ENCODE assay signal across 21 cellular contexts in the genomic region with DNA sequence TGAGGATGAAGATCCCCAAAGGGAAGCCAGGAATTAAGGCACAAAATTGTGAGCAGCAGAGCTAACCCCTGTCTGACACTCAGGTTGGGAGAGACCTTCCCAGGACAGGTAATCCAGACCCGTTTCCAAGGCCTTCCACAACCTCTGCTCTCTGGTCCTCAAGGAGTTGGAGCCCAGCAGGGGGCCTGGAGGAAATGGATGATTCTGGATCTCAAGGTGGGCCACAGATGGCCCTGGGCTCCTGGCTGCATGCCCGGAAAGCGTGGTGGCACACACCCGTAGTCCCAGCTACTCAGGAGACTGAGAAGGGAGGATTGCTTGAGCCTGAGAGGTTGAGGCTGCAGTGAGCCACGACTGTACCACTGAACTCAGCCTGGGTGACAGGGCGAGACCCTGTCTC. TPM values are rescaled to one million over a fixed set of nuclear protein-coding genes. Genes with fewer than 3 reads are reported as not detected.
DNase-seq lines count a peak whose midpoint lies in the region; ATAC-seq and TF ChIP-seq lines count a peak whose summit lies in the region.
"Had no signal": no experiment of that assay in that cellular context is flagged by ENCODE, and none has a peak within 500 bp of the region (broad histone marks: within the 10 kb centered on the region; RNA-seq: fewer than 3 reads in every experiment).

No MANE protein-coding gene starts in this region.

- H2BK12ac ChIP-seq in neuronal stem cell (ENCODE audit: low read length): no peak overlapping the region

- no peaks in the 10 kb centered on the region for H3K27me3 Mint-ChIP-seq in activated CD4-positive, alpha-beta T cell treated with anti-CD3 and anti-CD28 coated beads, Interleukin-2, amount 10 ng/mL, durations not matched to agents 24 days and 14 days
- H3K27me3 Mint-ChIP-seq in CD8-positive, alpha-beta T cell (ENCODE audit: low read depth): no peaks in the 10 kb centered on the region
- no peaks in the 10 kb centered on the region for H3K27me3 Mint-ChIP-seq in activated naive CD8-positive, alpha-beta T cell treated with anti-CD3 and anti-CD28 coated beads, Interleukin-2, amount 10 ng/mL, durations not matched to agents 7 days and 5 days
- H3K27me3 Mint-ChIP-seq: dendritic cell treated with granulocyte-macrophage colony-stimulating factor and Interleukin-4, amounts not matched to agents 40 ng/mL and 50 ng/mL, for 4 days had no signal

- H3K4me3 Mint-ChIP-seq in activated CD4-positive, alpha-beta T cell treated with anti-CD3 and anti-CD28 coated beads, Interleukin-2, amount 10 ng/mL, durations not matched to agents 24 days and 14 days: no peak overlapping the region
- peak overlapping the region; percentile 15 for H3K4me3 Mint-ChIP-seq in CD8-positive, alpha-beta T cell
- H3K4me3 Mint-ChIP-seq in activated naive CD8-positive, alpha-beta T cell treated with anti-CD3 and anti-CD28 coated beads, Interleukin-2, amount 10 ng/mL, durations not matched to agents 7 days and 5 days: no peak overlapping the region

- H2AK5ac ChIP-seq in neuronal stem cell (ENCODE audit: low read depth, low read length): no peak overlapping the region

- H3K4ac ChIP-seq in neuronal stem cell (ENCODE audit: low read length): no peak overlapping the region

- H3K36me3 Mint-ChIP-seq in activated CD4-positive, alpha-beta T cell treated with anti-CD3 and anti-CD28 coated beads, Interleukin-2, amount 10 ng/mL, durations not matched to agents 24 days and 14 days (ENCODE audit: low read depth): no peaks in the 10 kb centered on the region
- H3K36me3 Mint-ChIP-seq in CD8-positive, alpha-beta T cell: no peaks in the 10 kb centered on the region
- H3K36me3 Mint-ChIP-seq in activated naive CD8-positive, alpha-beta T cell treated with anti-CD3 and anti-CD28 coated beads, Interleukin-2, amount 10 ng/mL, durations not matched to agents 7 days and 5 days: no peaks in the 10 kb centered on the region

- intact Hi-C loops in activated CD4-positive, alpha-beta T cell treated with anti-CD3 and anti-CD28 coated beads, Interleukin-2, amount 10 ng/mL, durations not matched to agents 24 days and 14 days (cut with micrococcal nuclease): no loop called here
- intact Hi-C loops in CD8-positive, alpha-beta T cell (cut with DNase I, micrococcal nuclease): loop anchor here in 1 of 2 experiments (10.0 kb wide), 1 partner anchor 406 kb away; no protein-coding TSS in a partner anchor

- H3K4me1 Mint-ChIP-seq in activated CD4-positive, alpha-beta T cell treated with anti-CD3 and anti-CD28 coated beads, Interleukin-2, amount 10 ng/mL, durations not matched to agents 24 days and 14 days: peaks cover 34% of the 10 kb centered on the region
- H3K4me1 Mint-ChIP-seq in CD8-positive, alpha-beta T cell (ENCODE audit: low read depth): peaks cover 25% of the 10 kb centered on the region
- peaks cover 32% of the 10 kb centered on the region for H3K4me1 Mint-ChIP-seq in activated naive CD8-positive, alpha-beta T cell treated with anti-CD3 and anti-CD28 coated beads, Interleukin-2, amount 10 ng/mL, durations not matched to agents 7 days and 5 days

- H3K27ac Mint-ChIP-seq in activated CD4-positive, alpha-beta T cell treated with anti-CD3 and anti-CD28 coated beads, Interleukin-2, amount 10 ng/mL, durations not matched to agents 24 days and 14 days: peak overlapping the region; percentile 94
- peak overlapping the region; percentile 93 for H3K27ac Mint-ChIP-seq in CD8-positive, alpha-beta T cell
- peak overlapping the region; percentile 97 for H3K27ac Mint-ChIP-seq in activated naive CD8-positive, alpha-beta T cell treated with anti-CD3 and anti-CD28 coated beads, Interleukin-2, amount 10 ng/mL, durations not matched to agents 7 days and 5 days
- H3K27ac Mint-ChIP-seq: dendritic cell treated with granulocyte-macrophage colony-stimulating factor and Interleukin-4, amounts not matched to agents 40 ng/mL and 50 ng/mL, for 4 days had no signal

- no peaks in the 10 kb centered on the region for H3K27me3 ChIP-seq in CD8-positive, alpha-beta T cell (ENCODE audit: insufficient read depth, low read length)
- no peaks in the 10 kb centered on the region for H3K27me3 ChIP-seq in neuronal stem cell (ENCODE audit: control insufficient read depth in 3 of 3, insufficient read depth in 3 of 3, low read depth in 1 of 3, low read length in 3 of 3)
- H3K27me3 ChIP-seq: cardiac muscle cell, gastroesophageal sphincter, SJCRH30, upper lobe of left lung had no signal

- H3K9me3 ChIP-seq in CD8-positive, alpha-beta T cell (ENCODE audit: low read length): no peaks in the 10 kb centered on the region
- no peaks in the 10 kb centered on the region for H3K9me3 ChIP-seq in neuronal stem cell (replicated peaks in 1 of 2; ENCODE audit: control insufficient read depth in 2 of 2, insufficient read depth in 1 of 2, low read depth in 1 of 2, low read length in 2 of 2)
- H3K9me3 ChIP-seq: A549, gastroesophageal sphincter, mucosa of descending colon, neutrophil, SJCRH30, upper lobe of left lung had no signal

- no peak overlapping the region for H3K18ac ChIP-seq in neuronal stem cell (ENCODE audit: low read length)

- no peak overlapping the region for H3K9ac ChIP-seq in neuronal stem cell (ENCODE audit: low read depth, low read length, poor library complexity)

- H3K36me3 ChIP-seq in CD8-positive, alpha-beta T cell (ENCODE audit: insufficient read depth, low read length): no peaks in the 10 kb centered on the region
- peaks cover 0 to 2% of the 10 kb centered on the region in 2 donors for H3K36me3 ChIP-seq in neuronal stem cell (replicated peaks in 1 of 2; ENCODE audit: control insufficient read depth in 2 of 2, insufficient read depth in 2 of 2, low read length in 2 of 2)
- H3K36me3 ChIP-seq: cardiac muscle cell, SJCRH30 had no signal

- CTCF ChIA-PET in CD8-positive, alpha-beta T cell (lab: Charles Lee): no interaction called here

- H4K8ac ChIP-seq in neuronal stem cell (ENCODE audit: low read depth, low read length): no peak overlapping the region

- H2AFZ ChIP-seq in neuronal stem cell (ENCODE audit: low read length): no peak overlapping the region

- no CpG with 5 or more reads among the region's 6 CpGs for WGBS in neuronal stem cell (ENCODE audit: extremely low coverage in 2 of 2, insufficient read length in 2 of 2, insufficient replicate concordance in 1 of 2), 2 donors

- POLR2A ChIA-PET in CD8-positive, alpha-beta T cell (lab: Charles Lee): interaction anchor here (1.1 kb wide), 1 partner anchor 79 kb away, joined by 3 read pairs; a partner anchor contains a TSS
- POLR2A ChIA-PET in activated naive CD8-positive, alpha-beta T cell treated with anti-CD3 and anti-CD28 coated beads, Interleukin-2, amount 10 ng/mL, durations not matched to agents 7 days and 5 days (lab: Charles Lee): interaction anchor here (1.1 to 1.2 kb wide), 2 partner anchors 11 to 223 kb away, joined by 3 to 4 read pairs; no protein-coding TSS in a partner anchor

- H3K9me3 Mint-ChIP-seq in activated CD4-positive, alpha-beta T cell treated with anti-CD3 and anti-CD28 coated beads, Interleukin-2, amount 10 ng/mL, durations not matched to agents 24 days and 14 days: no peaks in the 10 kb centered on the region
- no peaks in the 10 kb centered on the region for H3K9me3 Mint-ChIP-seq in CD8-positive, alpha-beta T cell
- H3K9me3 Mint-ChIP-seq in activated naive CD8-positive, alpha-beta T cell treated with anti-CD3 and anti-CD28 coated beads, Interleukin-2, amount 10 ng/mL, durations not matched to agents 7 days and 5 days: no peaks in the 10 kb centered on the region
- H3K9me3 Mint-ChIP-seq: dendritic cell treated with granulocyte-macrophage colony-stimulating factor and Interleukin-4, amounts not matched to agents 40 ng/mL and 50 ng/mL, for 4 days had no signal

- no peak for TF ChIP-seq CTCF in CD8-positive, alpha-beta T cell (IDR thresholded peaks at IDR 0.05)

- H4K91ac ChIP-seq in neuronal stem cell (ENCODE audit: low read depth, low read length, poor library complexity): peak overlapping the region; percentile 53

- no peak overlapping the region for H3K4me3 ChIP-seq in CD8-positive, alpha-beta T cell (ENCODE audit: low read depth, low read length)
- H3K4me3 ChIP-seq in neuronal stem cell (ENCODE audit: low read length in 2 of 2): no peak overlapping the region
- H3K4me3 ChIP-seq: A549, cardiac muscle cell, mucosa of descending colon, SJCRH30 had no signal

- peaks cover 2% of the 10 kb centered on the region for H3K79me1 ChIP-seq in neuronal stem cell (ENCODE audit: low read depth, low read length)

- H2BK5ac ChIP-seq in neuronal stem cell (ENCODE audit: low read length): no peak overlapping the region

- H3K14ac ChIP-seq in neuronal stem cell (ENCODE audit: low read length): no peak overlapping the region

- H3K4me1 ChIP-seq in CD8-positive, alpha-beta T cell (ENCODE audit: insufficient read depth, low read length): peaks cover 25% of the 10 kb centered on the region
- peaks cover 0 to 2% of the 10 kb centered on the region in 2 donors for H3K4me1 ChIP-seq in neuronal stem cell (ENCODE audit: control insufficient read depth in 2 of 2, insufficient read depth in 1 of 2, low read depth in 1 of 2, low read length in 2 of 2)
- H3K4me1 ChIP-seq: A549 had no signal

- H3K23ac ChIP-seq in neuronal stem cell (ENCODE audit: low read depth, low read length, poor library complexity): no peak overlapping the region

- H3K27ac ChIP-seq in CD8-positive, alpha-beta T cell (ENCODE audit: low read depth, low read length): no peak overlapping the region
- no peak overlapping the region for H3K27ac ChIP-seq in neuronal stem cell (replicated peaks; ENCODE audit: low read length)
- H3K27ac ChIP-seq: A549, cardiac muscle cell, SJCRH30 had no signal

- H2BK120ac ChIP-seq in neuronal stem cell (ENCODE audit: low read depth, low read length): no peak overlapping the region

- H3K4me2 ChIP-seq in neuronal stem cell (ENCODE audit: insufficient read depth, low read length, poor library complexity, severe bottlenecking): no peak overlapping the region
- H3K4me2 ChIP-seq: A549 had no signal

- H2BK15ac ChIP-seq in neuronal stem cell (ENCODE audit: low read length): no peak overlapping the region

- no peak for ATAC-seq in CD8-positive, alpha-beta T cell
- no peak for ATAC-seq in activated naive CD8-positive, alpha-beta T cell treated with anti-CD3 and anti-CD28 coated beads, Interleukin-2, amount 10 ng/mL, durations not matched to agents 7 days and 5 days (ENCODE audit: low read depth)
- no peak for ATAC-seq in GM18498 (IDR thresholded peaks at IDR 0.05; ENCODE audit: unreplicated experiment)

- no peak for DNase-seq in activated CD4-positive, alpha-beta T cell treated with anti-CD3 and anti-CD28 coated beads, Interleukin-2, amount 10 ng/mL, durations not matched to agents 24 days and 14 days
- no peak for DNase-seq in activated CD4-positive, alpha-beta T cell treated with anti-CD3 and anti-CD28 coated beads, Interleukin-2, amount 50 U/mL, for 1 hour
- DNase-seq in CD8-positive, alpha-beta T cell: no peak
- no peak for DNase-seq in activated naive CD8-positive, alpha-beta T cell treated with anti-CD3 and anti-CD28 coated beads, Interleukin-2, amount 10 ng/mL, durations not matched to agents 7 days and 5 days
- DNase-seq in neuronal stem cell (ENCODE audit: low spot score) (no peak), NCI-H82 treated with DMSO at 0.1 percent for 48 hours (lab: John Stamatoyannopoulos, UW; ENCODE audit: unreplicated experiment) (no peak)
- DNase-seq in activated CD4-positive, CD25-positive, alpha-beta regulatory T cell treated with anti-CD3 and anti-CD28 coated beads, Interleukin-2, amount 50 U/mL, for 72 hours: no peak
- DNase-seq: anterior cingulate cortex, H7, hypothalamus, Karpas-422, NCI-H1436 treated with DMSO at 0.1 percent for 48 hours had no signal

RNA-seq across cellular contexts. Expression of a gene that starts 42.3 kb away (rescaled TPM):
- total RNA-seq in activated CD4-positive, alpha-beta T cell treated with anti-CD3 and anti-CD28 coated beads, Interleukin-2, amount 10 ng/mL, durations not matched to agents 24 days and 14 days: 32.5 TPM in 2 replicates
- 1 to 10 TPM; 1.0 to 1.8 TPM for total RNA-seq in CD8-positive, alpha-beta T cell
- total RNA-seq in activated naive CD8-positive, alpha-beta T cell treated with anti-CD3 and anti-CD28 coated beads, Interleukin-2, amount 10 ng/mL, durations not matched to agents 7 days and 5 days: 1 to 10 TPM; 5.2 to 8.5 TPM
- polyA plus RNA-seq in neuronal stem cell (2013, experiment 1 of 2): 27.1 TPM
- 25.4 TPM for polyA plus RNA-seq in neuronal stem cell (2013, experiment 2 of 2)
- total RNA-seq: SJCRH30 had no signal
